In the genomic region with DNA sequence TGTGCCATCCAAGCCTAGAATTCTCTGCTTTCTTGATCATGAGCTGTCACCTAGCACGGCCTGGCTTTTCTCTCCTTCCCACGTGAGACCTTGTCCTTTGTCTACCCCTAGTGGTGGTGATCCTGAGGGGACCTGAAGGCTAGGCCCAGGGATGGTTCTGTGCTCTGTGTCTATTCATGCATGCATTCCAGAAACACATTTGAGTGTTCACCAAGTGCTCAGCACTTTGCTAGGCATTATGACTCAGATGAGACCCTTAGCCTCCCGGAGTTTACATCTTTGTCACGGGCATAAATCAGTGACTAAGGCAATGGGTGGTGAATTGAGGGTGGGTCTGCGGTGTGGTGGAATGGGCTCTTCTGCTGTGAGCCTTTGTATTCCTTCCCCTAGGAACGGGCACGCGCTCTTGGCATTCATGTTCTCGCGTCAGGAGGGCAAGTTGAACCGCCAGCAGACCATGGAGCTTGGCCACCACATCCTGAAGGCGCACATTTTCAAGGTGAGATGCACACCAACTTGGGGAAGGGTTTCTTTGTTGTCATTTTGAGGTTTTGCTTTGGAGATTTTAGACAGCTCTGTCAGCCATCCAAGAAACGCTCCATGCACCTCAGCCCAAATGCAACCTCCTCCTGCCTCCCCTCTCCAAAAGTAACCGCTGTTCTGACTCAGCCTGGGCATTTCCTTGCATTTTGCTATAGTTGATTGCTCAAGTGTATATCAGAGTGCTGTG, we compare ENCODE assay signal across 9 cellular contexts.
DNase-seq lines count a peak whose midpoint lies in the region; ATAC-seq and TF ChIP-seq lines count a peak whose summit lies in the region.
"Had no signal": no experiment of that assay in that cellular context is flagged by ENCODE, and none has a peak within 500 bp of the region (broad histone marks: within the 10 kb centered on the region; RNA-seq: fewer than 3 reads in every experiment).

No MANE protein-coding gene starts in this region.

- TF ChIP-seq CTCF in SK-N-SH (IDR thresholded peaks at IDR 0.05): peak; percentile 50

- H4K20me1 ChIP-seq in SK-N-SH (ENCODE audit: insufficient read depth): no peaks in the 10 kb centered on the region

- H3K9me2 ChIP-seq in SK-N-SH: no peaks in the 10 kb centered on the region

- 93% methylated on average over 14 of the region's 14 CpGs for WGBS in SK-N-SH (ENCODE audit: low lambda C conversion rate)

- peaks cover 0 to 10% (median 5%) of the 10 kb centered on the region in 3 donors for H3K27me3 Mint-ChIP-seq in immature natural killer cell (ENCODE audit: low read depth in 3 of 3)

- H3K4me3 ChIP-seq in SK-N-SH (ENCODE audit: low read depth in 2 of 2, low read length in 1 of 2) (no peak overlapping the region), HAP-1 (no peak overlapping the region)
- H3K4me3 ChIP-seq: SJCRH30 had no signal

- H3K4me3 Mint-ChIP-seq in immature natural killer cell: no peak overlapping the region

- no peak overlapping the region for H2AFZ ChIP-seq in SK-N-SH (ENCODE audit: low read depth)

- in situ Hi-C loops in HAP-1 (cut with MboI; ENCODE audit: low sequenced_read_pairs): no loop called here

- no peaks in the 10 kb centered on the region for H3K79me2 ChIP-seq in SK-N-SH (ENCODE audit: insufficient read depth)

- H3F3A ChIP-seq in SK-N-SH (replicated peaks; ENCODE audit: insufficient read depth): no peaks in the 10 kb centered on the region

- H3K36me3 ChIP-seq in SK-N-SH (replicated peaks in 1 of 2; ENCODE audit: control insufficient read depth in 1 of 2, insufficient read depth in 2 of 2, low read length in 1 of 2) (peaks cover 0 to 52% of the 10 kb centered on the region in 2 experiments), HAP-1 (replicated peaks) (peaks cover 8% of the 10 kb centered on the region)
- H3K36me3 ChIP-seq: SJCRH30 had no signal

- TF ChIP-seq EP300 in SK-N-SH (IDR thresholded peaks at IDR 0.05; ENCODE audit: borderline replicate concordance in 1 of 2, low read depth in 1 of 2, low read length in 1 of 2): no peak

- no peaks in the 10 kb centered on the region for H3K27me3 ChIP-seq in SK-N-SH (ENCODE audit: insufficient read depth)
- H3K27me3 ChIP-seq in HAP-1 (ENCODE audit: low read depth): no peaks in the 10 kb centered on the region
- H3K27me3 ChIP-seq: SJCRH30 had no signal

- POLR2A ChIA-PET in SK-N-SH (lab: Yijun Ruan, JAX): no interaction called here

- H3K9me3 ChIP-seq in SK-N-SH (no peaks in the 10 kb centered on the region), HAP-1 (no peaks in the 10 kb centered on the region)
- H3K9me3 ChIP-seq: SJCRH30 had no signal

- TF ChIP-seq RAD21 in SK-N-SH (IDR thresholded peaks at IDR 0.05; ENCODE audit: low read length): peak; percentile 65

- no peak overlapping the region for H3K9ac ChIP-seq in SK-N-SH

- H3K27ac Mint-ChIP-seq in immature natural killer cell: peak overlapping the region in 2 of 6 donors; percentile 2 to 24

- H3K4me1 ChIP-seq in SK-N-SH (ENCODE audit: control insufficient read depth in 1 of 2, insufficient read depth in 2 of 2, low read depth in 1 of 2, low read length in 1 of 2) (peaks cover 0 to 22% of the 10 kb centered on the region in 2 experiments; a peak in 2 of 4 replicates), HAP-1 (no peaks in the 10 kb centered on the region)
- H3K4me1 ChIP-seq: SJCRH30 had no signal

- ATAC-seq in GM19023 (IDR thresholded peaks at IDR 0.05; ENCODE audit: unreplicated experiment): peak; percentile 56
- peak; percentile 47 for ATAC-seq in HG03108 (IDR thresholded peaks at IDR 0.05; ENCODE audit: unreplicated experiment)

- H3K36me3 Mint-ChIP-seq in immature natural killer cell: no peaks in the 10 kb centered on the region

- peak; percentile 17 for DNase-seq in COLO829 (ENCODE audit: low spot score)
- DNase-seq in SK-N-SH: peak; percentile 54
- DNase-seq in immature natural killer cell: peak; percentile 40 to 60 (median 51)
- DNase-seq in NCI-H774 (lab: John Stamatoyannopoulos, UW): no peak
- DNase-seq in HAP-1 (ENCODE audit: low spot score in 2 of 2): no peak
- DNase-seq in NK-92 treated with Interleukin-12 subunit alpha and Interleukin-12 subunit beta, amount 100 ng/mL, for 24 hours (lab: John Stamatoyannopoulos, UW): no peak

- H3K27ac ChIP-seq in SK-N-SH (ENCODE audit: low read depth in 2 of 2, low read length in 1 of 2): no peak overlapping the region; a peak in 1 of 4 replicates
- H3K27ac ChIP-seq: SJCRH30 had no signal

- CTCF ChIA-PET in SK-N-SH (lab: Yijun Ruan, JAX): interaction anchor here (1.0 to 1.5 kb wide), 4 partner anchors 12 to 527 kb away, joined by 3 to 4 read pairs (median 3); a partner anchor contains a TSS

- H3K4me2 ChIP-seq in SK-N-SH: no peak overlapping the region

- H3K9me3 Mint-ChIP-seq in immature natural killer cell: peaks cover 0 to 2% (median 0%) of the 10 kb centered on the region in 6 donors

- peaks cover 17 to 26% of the 10 kb centered on the region in 2 donors for H3K4me1 Mint-ChIP-seq in immature natural killer cell

TF ChIP-seq in SK-N-SH, 30 proteins besides CTCF, POLR2A, EP300 and RAD21:
- TF ChIP-seq EZH2phosphoT487 (IDR thresholded peaks at IDR 0.05; ENCODE audit: borderline replicate concordance, low read depth) (no peak), SMC3 (IDR thresholded peaks at IDR 0.05; ENCODE audit: low read depth, low read length) (peak; percentile 41; the same call in 1 of the 2 replicates)

Comparison
In these comparisons a context has a peak if more than half of its experiments do, and no peak if none do; other contexts are left out.
1. DNase-seq: peak in COLO829 (single experiment), SK-N-SH (single experiment) and immature natural killer cell (3 of 3); none in NCI-H774 (single experiment), HAP-1 (0 of 2) and NK-92 treated with Interleukin-12 subunit alpha and Interleukin-12 subunit beta, amount 100 ng/mL, for 24 hours (single experiment).